Comparison of ENCODE assay signal across 15 cellular contexts in the genomic region with DNA sequence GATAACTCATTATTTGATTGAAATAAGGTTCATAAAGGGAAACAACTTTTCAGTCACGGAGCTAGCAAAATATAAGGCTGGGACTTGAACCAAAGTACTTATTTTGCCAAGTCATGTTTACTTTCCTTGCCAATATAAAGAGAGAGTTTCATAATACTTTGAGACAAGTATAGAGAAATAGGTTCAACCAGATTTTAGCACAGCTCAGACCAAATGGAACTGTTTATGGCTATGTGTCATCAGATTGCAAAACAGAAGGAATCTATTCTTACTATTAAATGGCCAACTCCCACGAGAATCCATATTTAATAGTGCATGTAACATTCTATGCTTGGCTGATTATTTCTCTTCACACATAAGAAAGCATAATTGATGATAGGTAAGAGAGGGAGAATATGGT.
A peak's percentile ranks its signal among the peaks of the same experiment; 100 is the strongest.
DNase-seq lines count a peak whose midpoint lies in the region; ATAC-seq, FAIRE-seq and TF ChIP-seq lines count a peak whose summit lies in the region.
"Had no signal": no experiment of that assay in that cellular context is flagged by ENCODE, and none has a peak within 500 bp of the region (broad histone marks: within the 10 kb centered on the region; RNA-seq: fewer than 3 reads in every experiment).

No MANE protein-coding gene starts in this region.

- H3K27me3 ChIP-seq in right atrium auricular region (no peaks in the 10 kb centered on the region), gastroesophageal sphincter (no peaks in the 10 kb centered on the region), colonic mucosa (no peaks in the 10 kb centered on the region)
- H3K27me3 ChIP-seq: neutrophil had no signal

- TF ChIP-seq CTCF in right atrium auricular region (IDR thresholded peaks at IDR 0.05) (no peak), gastroesophageal sphincter (IDR thresholded peaks at IDR 0.05) (no peak), colonic mucosa (IDR thresholded peaks at IDR 0.05) (no peak)

- intact Hi-C loops in left cardiac atrium (cut with DNase I) (no loop called here), colonic mucosa (cut with DNase I) (no loop called here)

- H3K4me1 ChIP-seq in right atrium auricular region: no peaks in the 10 kb centered on the region
- H3K4me1 ChIP-seq in gastroesophageal sphincter: no peaks in the 10 kb centered on the region
- no peaks in the 10 kb centered on the region for H3K4me1 ChIP-seq in colonic mucosa

- DNase-seq in left cardiac atrium (no peak), right atrium auricular region (ENCODE audit: low spot score) (no peak), astrocyte of the hippocampus (ENCODE audit: low read depth, low spot score) (peak; percentile 10), hepatic stellate cell (ENCODE audit: low spot score) (no peak), colonic mucosa (no peak), HK-2 (ENCODE audit: unreplicated experiment) (no peak), urothelium cell line (ENCODE audit: low spot score) (no peak)
- DNase-seq: DMS53, NCI-H1048, NCI-H510A, SHP77 had no signal

- 18 to 26% methylated on average over 2 of the region's 2 CpGs for WGBS in gastroesophageal sphincter (ENCODE audit: low coverage in 1 of 2), 2 donors

- H3K36me3 ChIP-seq in right atrium auricular region (no peaks in the 10 kb centered on the region), gastroesophageal sphincter (no peaks in the 10 kb centered on the region), colonic mucosa (no peaks in the 10 kb centered on the region)
- H3K36me3 ChIP-seq: neutrophil had no signal

- H3K9me3 ChIP-seq in right atrium auricular region (no peaks in the 10 kb centered on the region), gastroesophageal sphincter (no peaks in the 10 kb centered on the region), colonic mucosa (no peaks in the 10 kb centered on the region)
- H3K9me3 ChIP-seq: neutrophil had no signal

- no peak for TF ChIP-seq EP300 in gastroesophageal sphincter (IDR thresholded peaks at IDR 0.05)

- H3K9ac ChIP-seq in colonic mucosa (ENCODE audit: low read depth in 2 of 2, low read length in 2 of 2): no peak overlapping the region

- H3K4me3 ChIP-seq in right atrium auricular region (no peak overlapping the region), gastroesophageal sphincter (no peak overlapping the region), colonic mucosa (no peak overlapping the region)
- H3K4me3 ChIP-seq: GM12878 had no signal

- H3K27ac ChIP-seq in right atrium auricular region: no peak overlapping the region
- H3K27ac ChIP-seq in gastroesophageal sphincter: no peak overlapping the region
- no peak overlapping the region for H3K27ac ChIP-seq in colonic mucosa
- H3K27ac ChIP-seq: neutrophil had no signal

- FAIRE-seq in urothelium cell line (lab: Jason Lieb, UNC): no peak
- FAIRE-seq: GM12878 had no signal

- TF ChIP-seq POLR2A in gastroesophageal sphincter (IDR thresholded peaks at IDR 0.05): no peak

- ATAC-seq in left cardiac atrium (peak; percentile 53 to 87), gastroesophageal sphincter (peak; percentile 71)
- ATAC-seq: activated naive CD4-positive, alpha-beta T cell treated with anti-CD3 and anti-CD28 coated beads, Interleukin-2, amount 50 U/mL, for 72 hours; GM12878 had no signal
